1 cellular context compared by ENCODE assay signal in the genomic region with DNA sequence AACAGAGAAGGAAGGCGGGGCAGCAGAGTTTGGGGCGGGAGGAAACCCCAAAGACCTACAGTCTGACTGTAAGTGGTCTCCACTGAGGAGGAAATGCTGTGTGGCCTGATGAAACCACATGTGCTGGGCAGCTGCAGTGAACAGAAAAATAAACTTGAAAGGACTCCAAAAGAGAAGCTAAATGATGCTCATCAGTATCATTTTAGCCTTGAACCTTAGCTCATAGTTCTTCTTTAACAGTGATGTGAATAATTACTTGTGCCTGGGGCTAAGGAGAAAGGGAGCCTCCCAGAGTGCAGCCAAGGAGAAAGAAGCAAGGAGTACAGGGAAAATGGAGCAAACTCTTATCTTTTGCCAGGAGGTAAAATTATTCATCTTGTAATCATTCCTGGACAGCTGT.
TF ChIP-seq lines count a peak whose summit lies in the region.

No MANE protein-coding gene starts in this region.

TF ChIP-seq in A549, 52 proteins besides CTCF, POLR2A, EP300 and RAD21 (continued from another document):
- TF ChIP-seq, protein P1, sequence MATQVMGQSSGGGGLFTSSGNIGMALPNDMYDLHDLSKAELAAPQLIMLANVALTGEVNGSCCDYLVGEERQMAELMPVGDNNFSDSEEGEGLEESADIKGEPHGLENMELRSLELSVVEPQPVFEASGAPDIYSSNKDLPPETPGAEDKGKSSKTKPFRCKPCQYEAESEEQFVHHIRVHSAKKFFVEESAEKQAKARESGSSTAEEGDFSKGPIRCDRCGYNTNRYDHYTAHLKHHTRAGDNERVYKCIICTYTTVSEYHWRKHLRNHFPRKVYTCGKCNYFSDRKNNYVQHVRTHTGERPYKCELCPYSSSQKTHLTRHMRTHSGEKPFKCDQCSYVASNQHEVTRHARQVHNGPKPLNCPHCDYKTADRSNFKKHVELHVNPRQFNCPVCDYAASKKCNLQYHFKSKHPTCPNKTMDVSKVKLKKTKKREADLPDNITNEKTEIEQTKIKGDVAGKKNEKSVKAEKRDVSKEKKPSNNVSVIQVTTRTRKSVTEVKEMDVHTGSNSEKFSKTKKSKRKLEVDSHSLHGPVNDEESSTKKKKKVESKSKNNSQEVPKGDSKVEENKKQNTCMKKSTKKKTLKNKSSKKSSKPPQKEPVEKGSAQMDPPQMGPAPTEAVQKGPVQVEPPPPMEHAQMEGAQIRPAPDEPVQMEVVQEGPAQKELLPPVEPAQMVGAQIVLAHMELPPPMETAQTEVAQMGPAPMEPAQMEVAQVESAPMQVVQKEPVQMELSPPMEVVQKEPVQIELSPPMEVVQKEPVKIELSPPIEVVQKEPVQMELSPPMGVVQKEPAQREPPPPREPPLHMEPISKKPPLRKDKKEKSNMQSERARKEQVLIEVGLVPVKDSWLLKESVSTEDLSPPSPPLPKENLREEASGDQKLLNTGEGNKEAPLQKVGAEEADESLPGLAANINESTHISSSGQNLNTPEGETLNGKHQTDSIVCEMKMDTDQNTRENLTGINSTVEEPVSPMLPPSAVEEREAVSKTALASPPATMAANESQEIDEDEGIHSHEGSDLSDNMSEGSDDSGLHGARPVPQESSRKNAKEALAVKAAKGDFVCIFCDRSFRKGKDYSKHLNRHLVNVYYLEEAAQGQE (IDR thresholded peaks at IDR 0.05) = no peak
- TF ChIP-seq EHMT2 (IDR thresholded peaks at IDR 0.05; ENCODE audit: low read depth) = no peak
- no peak for TF ChIP-seq TP53 (CRISPR knock-in tag; IDR thresholded peaks at IDR 0.05)
- no peak for TF ChIP-seq HOXB13 (CRISPR knock-in tag; IDR thresholded peaks at IDR 0.05; ENCODE audit: low read depth)
- TF ChIP-seq SREBF2 (IDR thresholded peaks at IDR 0.05) = no peak
- no peak for TF ChIP-seq HDAC2 (IDR thresholded peaks at IDR 0.05)
- TF ChIP-seq GATA3 (IDR thresholded peaks at IDR 0.05; ENCODE audit: borderline replicate concordance) = no peak
